Comparison of ENCODE assay signal across 14 cellular contexts in the genomic region with DNA sequence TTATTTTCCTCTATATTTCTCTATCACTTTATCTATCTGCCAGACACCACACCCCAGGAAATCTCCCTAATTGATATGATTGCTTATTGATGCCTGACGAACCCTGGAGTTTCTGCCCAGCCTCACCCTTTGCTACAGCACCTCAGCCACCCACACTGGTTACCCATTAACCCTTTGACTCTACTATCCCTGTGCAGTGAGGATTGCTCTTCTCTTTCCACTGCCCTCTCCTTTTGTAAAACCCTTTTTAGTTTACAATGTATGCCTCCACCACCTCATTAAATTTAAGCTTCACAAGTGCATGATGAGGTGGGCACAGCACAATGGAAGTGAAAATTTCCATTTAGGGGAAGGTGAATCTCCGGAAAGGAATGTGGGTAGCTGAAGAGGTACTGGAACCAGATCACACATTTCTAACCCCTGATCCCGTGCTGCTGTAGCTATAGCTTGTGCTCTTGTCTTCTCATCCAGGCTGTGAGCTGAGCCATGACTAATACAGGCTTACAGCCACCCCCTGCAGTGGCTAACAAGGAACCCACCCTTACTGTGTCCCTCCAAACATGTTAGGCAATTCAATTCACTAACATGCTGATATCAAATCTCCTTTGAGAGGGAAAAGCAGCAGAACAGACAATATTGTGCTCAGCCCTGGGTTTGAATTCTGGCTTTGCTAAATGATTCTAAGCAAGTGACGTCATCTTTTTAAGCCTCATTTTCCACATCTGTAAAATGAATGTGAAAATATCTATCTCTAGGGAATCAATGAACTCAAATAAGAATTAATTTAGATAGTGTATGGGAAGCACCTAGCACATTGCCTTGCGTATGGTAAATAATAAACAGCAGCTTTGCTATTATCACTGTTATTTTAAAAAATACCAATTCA.
DNase-seq lines count a peak whose midpoint lies in the region; FAIRE-seq and TF ChIP-seq lines count a peak whose summit lies in the region.
"Had no signal": no experiment of that assay in that cellular context is flagged by ENCODE, and none has a peak within 500 bp of the region (broad histone marks: within the 10 kb centered on the region; RNA-seq: fewer than 3 reads in every experiment).

No MANE protein-coding gene starts in this region.

- CTCF ChIA-PET in MCF 10A (lab: Yijun Ruan, JAX) = interaction anchor here (0.6 to 1.2 kb wide), 4 partner anchors 67 to 907 kb away, joined by 3 to 5 read pairs (median 4); no protein-coding TSS in a partner anchor

- no peak overlapping the region for H3K27ac ChIP-seq in breast epithelium
- H3K27ac ChIP-seq in SJCRH30 = no peak overlapping the region
- H3K27ac ChIP-seq: transverse colon had no signal

- H3K36me3 Mint-ChIP-seq in MCF 10A (ENCODE audit: insufficient read depth, unreplicated experiment) = no peaks in the 10 kb centered on the region
- H3K36me3 Mint-ChIP-seq: brain, memory B cell had no signal

- H3K9me3 Mint-ChIP-seq in MCF 10A (ENCODE audit: unreplicated experiment) = no peaks in the 10 kb centered on the region
- H3K9me3 Mint-ChIP-seq: brain had no signal

- DNase-seq in MCF 10A (ENCODE audit: unreplicated experiment) (peak; percentile 90), breast epithelium (ENCODE audit: low spot score in 2 of 2) (no peak), SJCRH30 (peak; percentile 50 to 51), fibroblast of mammary gland (ENCODE audit: low read depth) (peak; percentile 92), urothelium cell line (ENCODE audit: low spot score) (peak; percentile 46), NCI-H82 treated with DMSO at 0.1 percent for 48 hours (lab: John Stamatoyannopoulos, UW; ENCODE audit: unreplicated experiment) (no peak), GM10266 (ENCODE audit: extremely low spot score) (no peak), activated T-cell treated with anti-CD3 and anti-CD28 coated beads for 4 hours (no peak)
- DNase-seq: glutamatergic neuron, H7, transverse colon had no signal

- intact Hi-C loops in MCF 10A (cut with micrococcal nuclease) (loop anchor here (2.0 to 10.0 kb wide), 5 partner anchors 47 to 805 kb away; a partner anchor contains a TSS), breast epithelium (cut with DNase I; ENCODE audit: low total_unique reads) (no loop called here)

- H3K27me3 ChIP-seq in breast epithelium (no peaks in the 10 kb centered on the region), SJCRH30 (no peaks in the 10 kb centered on the region)
- H3K27me3 ChIP-seq: transverse colon had no signal

- H3K4me3 ChIP-seq in breast epithelium = no peak overlapping the region
- no peak overlapping the region for H3K4me3 ChIP-seq in SJCRH30
- no peak overlapping the region for H3K4me3 ChIP-seq in fibroblast of mammary gland (ENCODE audit: control insufficient read depth, low read depth, low read length)
- H3K4me3 ChIP-seq: transverse colon had no signal

- H3K4me1 ChIP-seq in breast epithelium (no peaks in the 10 kb centered on the region), SJCRH30 (0 out of 2 replicates have a peak, but pooled peaks cover 4% of the 10 kb centered on the region)

- POLR2A ChIA-PET in MCF 10A (lab: Yijun Ruan, JAX) = interaction anchor here (0.7 to 1.8 kb wide), 2 partner anchors 48 to 910 kb away, joined by 3 to 7 read pairs; no protein-coding TSS in a partner anchor

- no peak overlapping the region for H3K27ac Mint-ChIP-seq in MCF 10A (ENCODE audit: low read depth, unreplicated experiment)
- H3K27ac Mint-ChIP-seq: brain, memory B cell had no signal

- H3K4me1 Mint-ChIP-seq in MCF 10A (ENCODE audit: insufficient read depth, unreplicated experiment) = peaks cover 25% of the 10 kb centered on the region

- no peaks in the 10 kb centered on the region for H3K9me3 ChIP-seq in breast epithelium
- H3K9me3 ChIP-seq in SJCRH30 (replicated peaks) = no peaks in the 10 kb centered on the region
- H3K9me3 ChIP-seq: transverse colon had no signal

- H3K36me3 ChIP-seq in breast epithelium = no peaks in the 10 kb centered on the region
- no peaks in the 10 kb centered on the region for H3K36me3 ChIP-seq in SJCRH30
- H3K36me3 ChIP-seq: transverse colon had no signal

- no TSS peak for BruUV-seq in MCF 10A (replicated peaks; lab: Mats Ljungman, UMichigan)

- no peak for TF ChIP-seq POLR2A in breast epithelium (IDR thresholded peaks at IDR 0.05)

- H3K4me3 Mint-ChIP-seq in MCF 10A (ENCODE audit: unreplicated experiment) = no peak overlapping the region
- H3K4me3 Mint-ChIP-seq: brain, memory B cell had no signal

- TF ChIP-seq CTCF in MCF 10A (IDR thresholded peaks at IDR 0.05; ENCODE audit: unreplicated experiment) (no peak), breast epithelium (IDR thresholded peaks at IDR 0.05) (no peak), fibroblast of mammary gland (conservative IDR thresholded peaks at IDR 0.05; ENCODE audit: control insufficient read depth, insufficient read depth, low read depth, low read length) (no peak), GM10266 (IDR thresholded peaks at IDR 0.05; ENCODE audit: control insufficient read depth, insufficient read depth, low read depth, missing control alignments) (no peak)

- FAIRE-seq in urothelium cell line (lab: Jason Lieb, UNC) = no peak
- FAIRE-seq: A204.1 had no signal

- no peaks in the 10 kb centered on the region for H3K27me3 Mint-ChIP-seq in MCF 10A (ENCODE audit: insufficient read depth, unreplicated experiment)
- H3K27me3 Mint-ChIP-seq: memory B cell had no signal

Comparison
In these comparisons a context has a peak if more than half of its experiments do, and no peak if none do; other contexts are left out.
1. DNase-seq: peak in MCF 10A (single experiment), SJCRH30 (2 of 2), fibroblast of mammary gland (single experiment) and urothelium cell line (single experiment); none in breast epithelium (0 of 2), NCI-H82 treated with DMSO at 0.1 percent for 48 hours (single experiment), GM10266 (single experiment) and activated T-cell treated with anti-CD3 and anti-CD28 coated beads for 4 hours (single experiment).